In genomic region chr20:25256226-25256859, GRCh38 we compare ENCODE assay signal across 13 cellular contexts. TPM values are rescaled to one million over a fixed set of nuclear protein-coding genes. Genes with fewer than 3 reads are reported as not detected.
DNase-seq lines count a peak whose midpoint lies in the region; ATAC-seq and TF ChIP-seq lines count a peak whose summit lies in the region.
"Had no signal": no experiment of that assay in that cellular context is flagged by ENCODE, and none has a peak within 500 bp of the region (broad histone marks: within the 10 kb centered on the region; RNA-seq: fewer than 3 reads in every experiment).

No MANE protein-coding gene starts in this region.

- no peak for TF ChIP-seq POLR2A in adrenal gland (IDR thresholded peaks at IDR 0.05)
- TF ChIP-seq POLR2A in heart left ventricle (IDR thresholded peaks at IDR 0.05) = no peak

- no peak overlapping the region for H3K27ac ChIP-seq in CD4-positive, CD25-positive, alpha-beta regulatory T cell (ENCODE audit: insufficient read depth, low read length, poor library complexity, severe bottlenecking)
- peak overlapping the region in 3 of 5 donors; percentile 11 to 66 (median 58) for H3K27ac ChIP-seq in adrenal gland
- H3K27ac ChIP-seq in heart left ventricle = peak overlapping the region; percentile 42 to 99 (median 96)

- TF ChIP-seq CTCF in adrenal gland (IDR thresholded peaks at IDR 0.05) (no peak), heart left ventricle (IDR thresholded peaks at IDR 0.05) (no peak)

- H3K4me3 ChIP-seq in CD4-positive, CD25-positive, alpha-beta regulatory T cell (ENCODE audit: low read depth, low read length) = no peak overlapping the region
- H3K4me3 ChIP-seq in adrenal gland = no peak overlapping the region
- peak overlapping the region in 1 of 12 donors; percentile 6 for H3K4me3 ChIP-seq in heart left ventricle

- H3K36me3 Mint-ChIP-seq in CD4-positive, CD25-positive, alpha-beta regulatory T cell = peaks cover 12% of the 10 kb centered on the region

- no peaks in the 10 kb centered on the region for H3K27me3 Mint-ChIP-seq in CD4-positive, CD25-positive, alpha-beta regulatory T cell

- H3K9me3 Mint-ChIP-seq in CD4-positive, CD25-positive, alpha-beta regulatory T cell = no peaks in the 10 kb centered on the region
- H3K9me3 Mint-ChIP-seq: activated T-cell treated with anti-CD3 and anti-CD28 coated beads, Interleukin-2, amount 50 U/mL, for 4 hours had no signal

- no peaks in the 10 kb centered on the region for H3K27me3 ChIP-seq in CD4-positive, CD25-positive, alpha-beta regulatory T cell (ENCODE audit: control insufficient read depth, insufficient read depth, low read length)
- H3K27me3 ChIP-seq in adrenal gland (no peaks in the 10 kb centered on the region), heart left ventricle (no peaks in the 10 kb centered on the region)

- no peak for DNase-seq in CD4-positive, CD25-positive, alpha-beta regulatory T cell
- DNase-seq in adrenal gland (peak in 4 of 7 donors; percentile 15 to 50 (median 36)), heart left ventricle (no peak), posterior vena cava (ENCODE audit: low spot score) (peak; percentile 23), ecto neural progenitor cell (ENCODE audit: low spot score) (no peak), G401 (ENCODE audit: low spot score) (no peak)
- DNase-seq: activated T-cell treated with anti-CD3 and anti-CD28 coated beads, Interleukin-2, amount 50 U/mL, for 4 hours; MM.1S; stimulated activated CD4-positive, alpha-beta T cell treated with anti-CD3 and anti-CD28 coated beads, Interleukin-2, amount 100 ng/mL, for 48 hours; stimulated activated naive CD4-positive, alpha-beta T cell treated with Interleukin-2 at 50 U/mL for 16 hours had no signal

- peaks cover 15% of the 10 kb centered on the region for H3K4me1 ChIP-seq in CD4-positive, CD25-positive, alpha-beta regulatory T cell (ENCODE audit: control insufficient read depth, insufficient read depth, low read length, poor library complexity, severe bottlenecking)
- peaks cover 11 to 29% of the 10 kb centered on the region in 2 donors for H3K4me1 ChIP-seq in adrenal gland (replicated peaks in 1 of 2)
- peaks cover 0 to 75% (median 49%) of the 10 kb centered on the region in 12 donors for H3K4me1 ChIP-seq in heart left ventricle

- peaks cover 12% of the 10 kb centered on the region for H3K36me3 ChIP-seq in CD4-positive, CD25-positive, alpha-beta regulatory T cell (ENCODE audit: control insufficient read depth, insufficient read depth, low read length)
- peaks cover 0 to 9% of the 10 kb centered on the region in 2 donors for H3K36me3 ChIP-seq in adrenal gland (replicated peaks in 1 of 2)
- peaks cover 0 to 37% (median 24%) of the 10 kb centered on the region in 9 donors for H3K36me3 ChIP-seq in heart left ventricle

- H3K4me3 Mint-ChIP-seq in CD4-positive, CD25-positive, alpha-beta regulatory T cell = peak overlapping the region in 1 of 4 donors; percentile 36
- H3K4me3 Mint-ChIP-seq: activated T-cell treated with anti-CD3 and anti-CD28 coated beads, Interleukin-2, amount 50 U/mL, for 4 hours had no signal

- H3K27ac Mint-ChIP-seq in CD4-positive, CD25-positive, alpha-beta regulatory T cell = peak overlapping the region in 2 of 3 donors; percentile 69 to 75

- peaks cover 0 to 90% (median 32%) of the 10 kb centered on the region in 4 donors for H3K4me1 Mint-ChIP-seq in CD4-positive, CD25-positive, alpha-beta regulatory T cell

- intact Hi-C loops in adrenal gland (cut with DNase I) (loop anchor here in 1 of 2 donors (10.0 kb wide), 1 partner anchor 138 kb away; the partner anchor contains the start of gene ABHD12), heart left ventricle (cut with DNase I) (loop anchor here in 1 of 10 donors (2.0 kb wide), 1 partner anchor 18 kb away; no protein-coding TSS in a partner anchor), posterior vena cava (cut with DNase I) (no loop called here)

- no peak for ATAC-seq in CD4-positive, CD25-positive, alpha-beta regulatory T cell (ENCODE audit: low read depth in 2 of 2)
- ATAC-seq in heart left ventricle (no peak), HG02884 (IDR thresholded peaks at IDR 0.05; ENCODE audit: unreplicated experiment) (no peak), GM21381 (IDR thresholded peaks at IDR 0.05; ENCODE audit: unreplicated experiment) (no peak)
- ATAC-seq: activated CD4-positive, CD25-positive, alpha-beta regulatory T cell treated with anti-CD3 and anti-CD28 coated beads, Interleukin-2, amount 50 U/mL, for 24 hours; activated T-cell treated with anti-CD3 and anti-CD28 coated beads, Interleukin-2, amount 50 U/mL, for 4 hours had no signal

- 72 to 84% (median 80%) methylated on average over 5 of the region's 5 CpGs for WGBS in adrenal gland, 4 donors
- 50 to 62% (median 54%) methylated on average over 5 of the region's 5 CpGs for WGBS in heart left ventricle, 4 donors

- in situ Hi-C loops in G401 (cut with HindIII; ENCODE audit: low sequenced_read_pairs) = loop anchor here (10.0 kb wide), 1 partner anchor 52 kb away; no protein-coding TSS in a partner anchor

- no peaks in the 10 kb centered on the region for H3K9me3 ChIP-seq in CD4-positive, CD25-positive, alpha-beta regulatory T cell (ENCODE audit: control insufficient read depth in 2 of 2, low read length in 2 of 2)
- H3K9me3 ChIP-seq in adrenal gland (replicated peaks in 1 of 3) (no peaks in the 10 kb centered on the region), heart left ventricle (no peaks in the 10 kb centered on the region)

RNA-seq across cellular contexts. Expression of gene PYGB, which starts 8.5 kb away (rescaled TPM):
- total RNA-seq in CD4-positive, CD25-positive, alpha-beta regulatory T cell = 37.2 TPM
- polyA plus RNA-seq in CD4-positive, CD25-positive, alpha-beta regulatory T cell = 10 to 100 TPM; 45.3 to 64.6 (median 52.4) TPM
- 100 to 1,000 TPM in 3 of 8 donors, 10 to 100 TPM in 5; 39.2 to 118 (median 82.9) TPM for total RNA-seq in adrenal gland
- 10 to 100 TPM; 15.7 to 80.0 (median 35.9) TPM for polyA plus RNA-seq in adrenal gland
- 100 to 1,000 TPM; 172 to 450 (median 233) TPM for total RNA-seq in heart left ventricle
- polyA plus RNA-seq in heart left ventricle = 100 to 1,000 TPM; 144 to 227 TPM
- total RNA-seq in posterior vena cava = 100 to 1,000 TPM; 132 to 155 TPM
- total RNA-seq in G401 (2014; rRNA removed; shearing (Covaris generic)) = 48.4 and 63.3 TPM in 2 replicates

Comparison
In these comparisons a context has a peak if more than half of its experiments do, and no peak if none do; other contexts are left out.
1. DNase-seq: peak in adrenal gland (4 of 7) and posterior vena cava (single experiment); none in CD4-positive, CD25-positive, alpha-beta regulatory T cell (0 of 3), heart left ventricle (0 of 5), ecto neural progenitor cell (single experiment) and G401 (single experiment).